ENCODE assay signal across 9 cellular contexts in genomic region chr6:133184798-133185380, GRCh38. TPM values are rescaled to one million over a fixed set of nuclear protein-coding genes. Genes with fewer than 3 reads are reported as not detected.
DNase-seq lines count a peak whose midpoint lies in the region; ATAC-seq and TF ChIP-seq lines count a peak whose summit lies in the region.
"Had no signal": no experiment of that assay in that cellular context is flagged by ENCODE, and none has a peak within 500 bp of the region (broad histone marks: within the 10 kb centered on the region; RNA-seq: fewer than 3 reads in every experiment).

No MANE protein-coding gene starts in this region.

- TF ChIP-seq POLR2A in tibial nerve (IDR thresholded peaks at IDR 0.05): no peak

- TF ChIP-seq CTCF in OCI-LY7 (conservative IDR thresholded peaks at IDR 0.05; ENCODE audit: low read length) (peak; percentile 88), fibroblast of mammary gland (conservative IDR thresholded peaks at IDR 0.05; ENCODE audit: control insufficient read depth, insufficient read depth, low read depth, low read length) (peak; percentile 57), tibial nerve (IDR thresholded peaks at IDR 0.05) (peak in 4 of 5 experiments; percentile 35 to 59 (median 40))

- H3K9me2 ChIP-seq in OCI-LY7 (ENCODE audit: insufficient read depth, low read length): no peaks in the 10 kb centered on the region

- H3K4me3 ChIP-seq in OCI-LY7 (ENCODE audit: low read depth, low read length, poor library complexity, severe bottlenecking) (no peak overlapping the region), fibroblast of mammary gland (ENCODE audit: control insufficient read depth, low read depth, low read length) (no peak overlapping the region), tibial nerve (no peak overlapping the region)

- H3K9me3 ChIP-seq in OCI-LY7 (ENCODE audit: low read length) (no peaks in the 10 kb centered on the region), tibial nerve (no peaks in the 10 kb centered on the region)

- peak; percentile 5 for DNase-seq in NOMO-1 treated with DMSO at 0.1 percent for 48 hours (lab: John Stamatoyannopoulos, UW; ENCODE audit: unreplicated experiment)
- DNase-seq in NOMO-1 treated with dmso at 0.1 percent for 144 hours (lab: John Stamatoyannopoulos, UW; ENCODE audit: unreplicated experiment): no peak
- DNase-seq in OCI-LY7 (ENCODE audit: low spot score): peak; percentile 13
- DNase-seq in fibroblast of mammary gland (ENCODE audit: low read depth): peak; percentile 44
- DNase-seq in tibial nerve (ENCODE audit: low spot score in 2 of 2): no peak
- no peak for DNase-seq in activated CD4-positive, alpha-beta T cell treated with anti-CD3 and anti-CD28 coated beads for 48 hours
- DNase-seq in NCI-H345 (lab: John Stamatoyannopoulos, UW): no peak
- DNase-seq: NCI-H226 had no signal

- no peaks in the 10 kb centered on the region for H3K27me3 ChIP-seq in tibial nerve

- H4K20me1 ChIP-seq in OCI-LY7 (ENCODE audit: insufficient read depth, low read length): no peaks in the 10 kb centered on the region

- ATAC-seq in HG03025 (IDR thresholded peaks at IDR 0.05; ENCODE audit: low FRiP score, unreplicated experiment): no peak

- POLR2A ChIA-PET in OCI-LY7 (lab: Charles Lee): interaction anchor here (0.6 kb wide), 1 partner anchor 583 kb away, joined by 3 read pairs; no protein-coding TSS in a partner anchor

- no TSS peak for BruUV-seq in OCI-LY7 (replicated peaks; lab: Mats Ljungman, UMichigan)

- H3K4me1 ChIP-seq in OCI-LY7 (ENCODE audit: insufficient read depth, low read length, poor library complexity, severe bottlenecking): no peaks in the 10 kb centered on the region
- H3K4me1 ChIP-seq in tibial nerve: no peaks in the 10 kb centered on the region

- 25 to 27% methylated on average over 2 of the region's 2 CpGs for WGBS in tibial nerve, 2 donors

- intact Hi-C loops in OCI-LY7 (cut with micrococcal nuclease; ENCODE audit: unreplicated experiment): no loop called here

- CTCF ChIA-PET in OCI-LY7 (lab: Charles Lee; ENCODE audit: unreplicated experiment): no interaction called here

- no peak overlapping the region for H2AFZ ChIP-seq in OCI-LY7 (ENCODE audit: low read length)

- H3K36me3 ChIP-seq in OCI-LY7 (ENCODE audit: insufficient read depth, low read length): no peaks in the 10 kb centered on the region
- H3K36me3 ChIP-seq in tibial nerve: no peaks in the 10 kb centered on the region

- no peak for TF ChIP-seq EP300 in tibial nerve (IDR thresholded peaks at IDR 0.05)

- no peaks in the 10 kb centered on the region for H3K79me2 ChIP-seq in OCI-LY7 (ENCODE audit: insufficient read depth, low read depth, low read length)

- no peak overlapping the region for H3K4me2 ChIP-seq in OCI-LY7 (ENCODE audit: low read length)

- no peak overlapping the region for H3K27ac ChIP-seq in OCI-LY7 (ENCODE audit: low read depth, low read length, poor library complexity, severe bottlenecking)
- no peak overlapping the region for H3K27ac ChIP-seq in tibial nerve

RNA-seq across cellular contexts. Expression of gene EYA4, which starts 56.3 kb away (rescaled TPM):
- not detected in 2 replicates for total RNA-seq in OCI-LY7 (2014; rRNA removed; shearing (Covaris generic))
- total RNA-seq in OCI-LY7 (2022): not detected in 2 replicates
- total RNA-seq in tibial nerve: 1 to 10 TPM; 1.1 to 6.0 (median 1.8) TPM

Comparison
In these comparisons a context has a peak if more than half of its experiments do, and no peak if none do; other contexts are left out.
1. DNase-seq: peak in NOMO-1 treated with DMSO at 0.1 percent for 48 hours (single experiment), OCI-LY7 (single experiment) and fibroblast of mammary gland (single experiment); none in NOMO-1 treated with dmso at 0.1 percent for 144 hours (single experiment), tibial nerve (0 of 2), activated CD4-positive, alpha-beta T cell treated with anti-CD3 and anti-CD28 coated beads for 48 hours (single experiment) and NCI-H345 (single experiment).
2. Peak in every context shown above with its lines, with median percentiles within 50 percentile points of each other: CTCF ChIP-seq.